Comparison of ENCODE assay signal across 8 cellular contexts in genomic region chr6:42929088-42929927, GRCh38. TPM values are rescaled to one million over a fixed set of nuclear protein-coding genes. Genes with fewer than 3 reads are reported as not detected.
DNase-seq lines count a peak whose midpoint lies in the region; ATAC-seq and TF ChIP-seq lines count a peak whose summit lies in the region.

CNPY3 (plus strand) TSS chr6:42929480; CDS start chr6:42929571, 91 bp downstream.

- H3K9me3 Mint-ChIP-seq in activated naive CD4-positive, alpha-beta T cell treated with anti-CD3 and anti-CD28 coated beads, Interleukin-2, amount 50 U/mL, for 24 hours, result no peaks in the 10 kb centered on the region

- no peaks in the 10 kb centered on the region for H3K27me3 Mint-ChIP-seq in activated naive CD4-positive, alpha-beta T cell treated with anti-CD3 and anti-CD28 coated beads, Interleukin-2, amount 50 U/mL, for 24 hours

- H3K27ac Mint-ChIP-seq in activated naive CD4-positive, alpha-beta T cell treated with anti-CD3 and anti-CD28 coated beads, Interleukin-2, amount 50 U/mL, for 24 hours, result peak within 1 kb of the TSS; percentile 92

- peaks cover 18% of the 10 kb centered on the region for H3K36me3 Mint-ChIP-seq in activated naive CD4-positive, alpha-beta T cell treated with anti-CD3 and anti-CD28 coated beads, Interleukin-2, amount 50 U/mL, for 24 hours

- peaks cover 44% of the 10 kb centered on the region for H3K4me1 Mint-ChIP-seq in activated naive CD4-positive, alpha-beta T cell treated with anti-CD3 and anti-CD28 coated beads, Interleukin-2, amount 50 U/mL, for 24 hours

- peak; percentile 78 for ATAC-seq in HG02588 (IDR thresholded peaks at IDR 0.05; ENCODE audit: unreplicated experiment)
- ATAC-seq in SK-N-SH treated with all-trans-retinoic acid at 6 μM for 48 hours, result peak; percentile 95

- peak; percentile 98 for DNase-seq in GM06990 (ENCODE audit: extremely low read depth, insufficient read length)
- DNase-seq in NCI-H1092 (lab: John Stamatoyannopoulos, UW), result peak; percentile 98
- DNase-seq in globus pallidus (ENCODE audit: low spot score), result peak; percentile 95
- DNase-seq in occipital lobe (lab: John Stamatoyannopoulos, UW), result peak; percentile 96

- peak within 1 kb of the TSS; percentile 92 for H3K4me3 ChIP-seq in GM06990 (replicated peaks; ENCODE audit: low read depth, low read length)

- no peak for TF ChIP-seq CTCF in GM06990 (IDR thresholded peaks at IDR 0.05; ENCODE audit: insufficient read depth, low read length, poor library complexity, severe bottlenecking)

- H3K4me3 Mint-ChIP-seq in activated naive CD4-positive, alpha-beta T cell treated with anti-CD3 and anti-CD28 coated beads, Interleukin-2, amount 50 U/mL, for 24 hours, result peak within 1 kb of the TSS; percentile 93

- H3K27me3 ChIP-seq in GM06990 (replicated peaks; ENCODE audit: control insufficient read depth, insufficient read depth, low read length), result no peaks in the 10 kb centered on the region

- peaks cover 4% of the 10 kb centered on the region for H3K36me3 ChIP-seq in GM06990 (ENCODE audit: control insufficient read depth, insufficient read depth, low read length)

- peak within 1 kb of the TSS; percentile 90 for H3K27ac ChIP-seq in temporal lobe (ENCODE audit: low read depth, low read length)

TF ChIP-seq in SK-N-SH treated with all-trans-retinoic acid at 6 μM for 48 hours, 23 proteins besides CTCF, POLR2A, EP300 and RAD21:
- TF ChIP-seq, protein P1, sequence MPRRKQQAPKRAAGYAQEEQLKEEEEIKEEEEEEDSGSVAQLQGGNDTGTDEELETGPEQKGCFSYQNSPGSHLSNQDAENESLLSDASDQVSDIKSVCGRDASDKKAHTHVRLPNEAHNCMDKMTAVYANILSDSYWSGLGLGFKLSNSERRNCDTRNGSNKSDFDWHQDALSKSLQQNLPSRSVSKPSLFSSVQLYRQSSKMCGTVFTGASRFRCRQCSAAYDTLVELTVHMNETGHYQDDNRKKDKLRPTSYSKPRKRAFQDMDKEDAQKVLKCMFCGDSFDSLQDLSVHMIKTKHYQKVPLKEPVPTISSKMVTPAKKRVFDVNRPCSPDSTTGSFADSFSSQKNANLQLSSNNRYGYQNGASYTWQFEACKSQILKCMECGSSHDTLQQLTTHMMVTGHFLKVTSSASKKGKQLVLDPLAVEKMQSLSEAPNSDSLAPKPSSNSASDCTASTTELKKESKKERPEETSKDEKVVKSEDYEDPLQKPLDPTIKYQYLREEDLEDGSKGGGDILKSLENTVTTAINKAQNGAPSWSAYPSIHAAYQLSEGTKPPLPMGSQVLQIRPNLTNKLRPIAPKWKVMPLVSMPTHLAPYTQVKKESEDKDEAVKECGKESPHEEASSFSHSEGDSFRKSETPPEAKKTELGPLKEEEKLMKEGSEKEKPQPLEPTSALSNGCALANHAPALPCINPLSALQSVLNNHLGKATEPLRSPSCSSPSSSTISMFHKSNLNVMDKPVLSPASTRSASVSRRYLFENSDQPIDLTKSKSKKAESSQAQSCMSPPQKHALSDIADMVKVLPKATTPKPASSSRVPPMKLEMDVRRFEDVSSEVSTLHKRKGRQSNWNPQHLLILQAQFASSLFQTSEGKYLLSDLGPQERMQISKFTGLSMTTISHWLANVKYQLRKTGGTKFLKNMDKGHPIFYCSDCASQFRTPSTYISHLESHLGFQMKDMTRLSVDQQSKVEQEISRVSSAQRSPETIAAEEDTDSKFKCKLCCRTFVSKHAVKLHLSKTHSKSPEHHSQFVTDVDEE (CRISPR knock-in tag; IDR thresholded peaks at IDR 0.05), result no peak
- TF ChIP-seq ESRRG (CRISPR knock-in tag; IDR thresholded peaks at IDR 0.05), result no peak
- TF ChIP-seq, protein P2, sequence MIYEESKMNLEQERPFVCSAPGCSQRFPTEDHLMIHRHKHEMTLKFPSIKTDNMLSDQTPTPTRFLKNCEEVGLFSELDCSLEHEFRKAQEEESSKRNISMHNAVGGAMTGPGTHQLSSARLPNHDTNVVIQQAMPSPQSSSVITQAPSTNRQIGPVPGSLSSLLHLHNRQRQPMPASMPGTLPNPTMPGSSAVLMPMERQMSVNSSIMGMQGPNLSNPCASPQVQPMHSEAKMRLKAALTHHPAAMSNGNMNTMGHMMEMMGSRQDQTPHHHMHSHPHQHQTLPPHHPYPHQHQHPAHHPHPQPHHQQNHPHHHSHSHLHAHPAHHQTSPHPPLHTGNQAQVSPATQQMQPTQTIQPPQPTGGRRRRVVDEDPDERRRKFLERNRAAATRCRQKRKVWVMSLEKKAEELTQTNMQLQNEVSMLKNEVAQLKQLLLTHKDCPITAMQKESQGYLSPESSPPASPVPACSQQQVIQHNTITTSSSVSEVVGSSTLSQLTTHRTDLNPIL (CRISPR knock-in tag; IDR thresholded peaks at IDR 0.05; ENCODE audit: low read depth), result no peak
- TF ChIP-seq BACH2 (CRISPR knock-in tag; IDR thresholded peaks at IDR 0.05; ENCODE audit: borderline replicate concordance), result no peak
- no peak for TF ChIP-seq ZC3H10 (CRISPR knock-in tag; IDR thresholded peaks at IDR 0.05)
- peak; percentile 62; the same call in 1 of the 2 replicates for TF ChIP-seq CSDC2 (CRISPR knock-in tag; IDR thresholded peaks at IDR 0.05)
- TF ChIP-seq ZFP3 (CRISPR knock-in tag; IDR thresholded peaks at IDR 0.05), result 0 out of 2 replicates have a peak, but pooled peaks have one; percentile 14

RNA-seq across cellular contexts. Expression of gene CNPY3, which starts in this region (rescaled TPM):
- total RNA-seq in occipital lobe (24.6 TPM), temporal lobe (18.2 TPM)

Comparison
In these comparisons a context has a peak if more than half of its experiments do, and no peak if none do; other contexts are left out.
1. Peak in every context shown above with its lines: DNase-seq, ATAC-seq, H3K4me3 ChIP-seq and H3K27ac ChIP-seq.